In the genomic region with DNA sequence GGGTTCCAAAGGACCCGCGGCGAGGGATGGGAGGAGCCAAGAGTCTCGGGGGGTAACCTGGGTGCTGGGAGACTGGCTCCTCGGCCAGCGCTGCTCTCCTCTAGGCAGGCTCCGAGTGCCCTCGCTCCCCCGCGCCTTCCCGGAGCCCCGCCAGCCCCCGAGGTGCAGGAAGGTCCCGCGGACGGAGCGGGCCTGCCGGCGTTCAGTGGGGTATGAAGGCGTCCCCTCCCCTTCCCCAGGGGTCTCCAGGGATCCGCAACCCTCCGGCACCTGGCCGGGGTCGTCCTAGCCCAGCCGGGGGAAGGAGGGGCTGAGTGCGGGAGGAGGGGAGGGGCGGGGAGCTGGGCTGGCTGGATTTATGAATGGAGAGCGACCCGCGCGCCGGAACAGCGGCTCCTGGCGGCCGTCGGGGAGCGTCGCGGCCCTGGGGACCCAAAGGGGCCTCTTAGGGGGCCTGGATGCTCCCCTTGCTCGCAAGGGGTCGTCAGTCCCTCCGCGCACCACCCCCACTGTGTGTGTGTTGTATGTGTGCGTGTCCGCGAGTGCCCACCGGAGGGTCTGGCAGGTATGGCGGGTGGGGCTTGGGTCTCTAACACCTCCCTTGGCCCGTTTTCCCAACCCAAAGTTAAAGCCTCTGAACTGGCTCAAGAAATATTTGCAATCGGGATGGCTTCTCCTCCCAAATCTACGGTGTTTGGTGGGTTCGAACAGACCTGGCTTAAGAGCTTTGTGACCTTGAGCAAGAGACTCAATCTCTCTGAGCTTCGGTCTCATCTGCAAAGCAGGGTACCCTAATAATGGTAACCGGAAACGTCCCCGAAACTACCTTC, we compare ENCODE assay signal across 7 cellular contexts. TPM values are rescaled to one million over a fixed set of nuclear protein-coding genes. Genes with fewer than 3 reads are reported as not detected.
DNase-seq lines count a peak whose midpoint lies in the region; ATAC-seq and TF ChIP-seq lines count a peak whose summit lies in the region.

No MANE protein-coding gene starts in this region.

- H3K9ac ChIP-seq in duodenal mucosa (ENCODE audit: low read depth in 1 of 2, low read length in 2 of 2) = peak overlapping the region in 1 of 2 donors; percentile 8

- H3K36me3 Mint-ChIP-seq in activated B cell treated with CpG ODN at 0.5 μM for 24 hours (ENCODE audit: low read depth) = no peaks in the 10 kb centered on the region
- no peaks in the 10 kb centered on the region for H3K36me3 Mint-ChIP-seq in mesothelial cell of epicardium

- H3K4me3 Mint-ChIP-seq in activated B cell treated with CpG ODN at 0.5 μM for 24 hours (peak overlapping the region; percentile 56), mesothelial cell of epicardium (peak overlapping the region; percentile 58)

- peak; percentile 82 for TF ChIP-seq CTCF in GM10266 (IDR thresholded peaks at IDR 0.05; ENCODE audit: control insufficient read depth, insufficient read depth, low read depth, missing control alignments)
- TF ChIP-seq CTCF in activated B cell treated with CpG ODN at 0.5 μM for 24 hours (IDR thresholded peaks at IDR 0.05) = no peak
- peak; percentile 88 for TF ChIP-seq CTCF in mesothelial cell of epicardium (IDR thresholded peaks at IDR 0.05; ENCODE audit: unreplicated experiment)

- H3K27me3 Mint-ChIP-seq in activated B cell treated with CpG ODN at 0.5 μM for 24 hours = peaks cover 20% of the 10 kb centered on the region
- peaks cover 20% of the 10 kb centered on the region for H3K27me3 Mint-ChIP-seq in mesothelial cell of epicardium (ENCODE audit: low read depth)

- peaks cover 19% of the 10 kb centered on the region for H3K4me1 Mint-ChIP-seq in activated B cell treated with CpG ODN at 0.5 μM for 24 hours
- H3K4me1 Mint-ChIP-seq in mesothelial cell of epicardium = peaks cover 8% of the 10 kb centered on the region

- H3K9me3 Mint-ChIP-seq in activated B cell treated with CpG ODN at 0.5 μM for 24 hours = no peaks in the 10 kb centered on the region
- H3K9me3 Mint-ChIP-seq in mesothelial cell of epicardium = no peaks in the 10 kb centered on the region

- H3K36me3 ChIP-seq in duodenal mucosa (ENCODE audit: control insufficient read depth in 1 of 2, insufficient read depth in 2 of 2, low read length in 2 of 2) = no peaks in the 10 kb centered on the region

- POLR2A ChIA-PET in activated B cell treated with CpG ODN at 0.5 μM for 24 hours (lab: Charles Lee) = interaction anchor here (1.0 to 2.1 kb wide), 3 partner anchors 12 to 30 kb away, joined by 3 to 5 read pairs (median 3); no protein-coding TSS in a partner anchor

- DNase-seq in GM10266 (ENCODE audit: extremely low spot score) (peak; percentile 81), M059J (ENCODE audit: low read depth) (peak; percentile 29), activated B cell treated with CpG ODN at 0.5 μM for 24 hours (peak; percentile 67), mesothelial cell of epicardium (ENCODE audit: low spot score in 2 of 2, unreplicated experiment in 2 of 2) (peak; percentile 54 to 80), stromal cell of bone marrow (ENCODE audit: low read depth) (peak; percentile 12), SW 1271 (lab: John Stamatoyannopoulos, UW) (no peak)

- CTCF ChIA-PET in activated B cell treated with CpG ODN at 0.5 μM for 24 hours (lab: Charles Lee) = interaction anchor here (0.9 to 3.0 kb wide), 12 partner anchors 9 to 224 kb away, joined by 3 to 47 read pairs (median 4); partner anchors contain the start of gene COL16A1

- H3K27ac Mint-ChIP-seq in activated B cell treated with CpG ODN at 0.5 μM for 24 hours = no peak overlapping the region
- H3K27ac Mint-ChIP-seq in mesothelial cell of epicardium = no peak overlapping the region

- intact Hi-C loops in activated B cell treated with CpG ODN at 0.5 μM for 24 hours (cut with micrococcal nuclease) = loop anchor here (1.0 to 2.0 kb wide), 4 partner anchors 23 to 171 kb away; no protein-coding TSS in a partner anchor

- ATAC-seq in activated B cell treated with CpG ODN at 0.5 μM for 24 hours (ENCODE audit: low read depth) = peak; percentile 85

- H3K27me3 ChIP-seq in duodenal mucosa (ENCODE audit: control insufficient read depth in 1 of 2, insufficient read depth in 2 of 2, low read length in 2 of 2) = peaks cover 10 to 15% of the 10 kb centered on the region in 2 donors

- peak overlapping the region; percentile 54 to 58 for H3K4me3 ChIP-seq in duodenal mucosa (ENCODE audit: low read depth in 1 of 2, low read length in 2 of 2)

- H3K4me1 ChIP-seq in duodenal mucosa (ENCODE audit: control insufficient read depth in 1 of 2, insufficient read depth in 2 of 2, low read length in 2 of 2) = peaks cover 0 to 4% of the 10 kb centered on the region in 2 donors

- no peak overlapping the region for H3K27ac ChIP-seq in duodenal mucosa (ENCODE audit: low read depth, low read length)

- no peaks in the 10 kb centered on the region for H3K9me3 ChIP-seq in duodenal mucosa (ENCODE audit: control insufficient read depth in 1 of 2, low read length in 2 of 2)

RNA-seq across cellular contexts. Expression of gene HCRTR1, which starts 0.6 kb away (rescaled TPM):
- not detected in 2 replicates for total RNA-seq in M059J (2014; rRNA removed; shearing (Covaris generic))
- not detected in 2 replicates for total RNA-seq in activated B cell treated with CpG ODN at 0.5 μM for 24 hours
- 0.71 to 1.1 TPM (median 0.98 TPM) in 3 replicates for total RNA-seq in mesothelial cell of epicardium

RNA-seq across cellular contexts. Expression of gene PEF1, which starts 26.5 kb away (rescaled TPM):
- total RNA-seq in M059J (2014; rRNA removed; shearing (Covaris generic)) = 128 and 144 TPM in 2 replicates
- total RNA-seq in activated B cell treated with CpG ODN at 0.5 μM for 24 hours (58.0 and 61.1 TPM in 2 replicates), mesothelial cell of epicardium (42.6 to 43.8 TPM (median 43.8 TPM) in 3 replicates)

RNA-seq across cellular contexts. Expression of gene TINAGL1, which starts 41.8 kb away (rescaled TPM):
- total RNA-seq in M059J (2014; rRNA removed; shearing (Covaris generic)) = 15.3 and 26.1 TPM in 2 replicates
- not detected in 2 replicates for total RNA-seq in activated B cell treated with CpG ODN at 0.5 μM for 24 hours
- total RNA-seq in mesothelial cell of epicardium = 201 to 212 TPM (median 211 TPM) in 3 replicates

Comparison
In these comparisons a context has a peak if more than half of its experiments do, and no peak if none do; other contexts are left out.
1. DNase-seq: peak in GM10266 (single experiment), M059J (single experiment), activated B cell treated with CpG ODN at 0.5 μM for 24 hours (single experiment), mesothelial cell of epicardium (2 of 2) and stromal cell of bone marrow (single experiment); none in SW 1271 (0 of 2).
2. RNA of gene TINAGL1, which starts 41.8 kb away (total RNA-seq): 201 to 212 TPM in mesothelial cell of epicardium and 15.3 to 26.1 TPM in M059J; not detected in activated B cell treated with CpG ODN at 0.5 μM for 24 hours; every median in the first group is over 10 times any median in the second.